In genomic region chrX:107574054-107574683, GRCh38 we compare ENCODE assay signal across 14 cellular contexts. TPM values are rescaled to one million over a fixed set of nuclear protein-coding genes. Genes with fewer than 3 reads are reported as not detected.
DNase-seq lines count a peak whose midpoint lies in the region; ATAC-seq and TF ChIP-seq lines count a peak whose summit lies in the region.
"Had no signal": no experiment of that assay in that cellular context is flagged by ENCODE, and none has a peak within 500 bp of the region (broad histone marks: within the 10 kb centered on the region; RNA-seq: fewer than 3 reads in every experiment).

No MANE protein-coding gene starts in this region.

- no peak overlapping the region for H3K27ac Mint-ChIP-seq in activated T-helper 17 cell treated with anti-CD3 and anti-CD28 coated beads, Interleukin-2, amount 50 U/mL, for 72 hours

- H3K4me1 ChIP-seq in GM23248 (ENCODE audit: insufficient read depth), result peaks cover 34% of the 10 kb centered on the region
- H3K4me1 ChIP-seq: uterus had no signal

- no peaks in the 10 kb centered on the region for H3K36me3 ChIP-seq in GM23248 (ENCODE audit: low read depth)
- H3K36me3 ChIP-seq: neutrophil, uterus had no signal

- peak overlapping the region; percentile 73 for H3K9ac ChIP-seq in GM23248

- no peak overlapping the region for H3K4me3 Mint-ChIP-seq in activated T-helper 17 cell treated with anti-CD3 and anti-CD28 coated beads, Interleukin-2, amount 50 U/mL, for 72 hours

- TF ChIP-seq POLR2A in GM18505 (IDR thresholded peaks at IDR 0.05; ENCODE audit: borderline replicate concordance, extremely low read depth, insufficient read depth, insufficient read length), result no peak

- H3K27ac ChIP-seq in GM23248, result peak overlapping the region; percentile 98
- H3K27ac ChIP-seq: neutrophil, uterus had no signal

- H3F3A ChIP-seq in GM23248 (ENCODE audit: insufficient read depth), result peaks cover 31% of the 10 kb centered on the region

- H3K9me3 Mint-ChIP-seq in activated T-helper 17 cell treated with anti-CD3 and anti-CD28 coated beads, Interleukin-2, amount 50 U/mL, for 72 hours, result no peaks in the 10 kb centered on the region

- no peaks in the 10 kb centered on the region for H3K27me3 ChIP-seq in GM23248 (replicated peaks; ENCODE audit: insufficient read depth)
- H3K27me3 ChIP-seq: neutrophil, uterus had no signal

- H3K4me1 Mint-ChIP-seq in activated T-helper 17 cell treated with anti-CD3 and anti-CD28 coated beads, Interleukin-2, amount 50 U/mL, for 72 hours, result no peaks in the 10 kb centered on the region

- no peak for TF ChIP-seq CTCF in fibroblast of villous mesenchyme (IDR thresholded peaks at IDR 0.05; ENCODE audit: insufficient read depth, low read depth, low read length)

- in situ Hi-C loops in GM23248 (cut with MboI), result no loop called here

- H2AFZ ChIP-seq in GM23248, result no peak overlapping the region

- H3K4me2 ChIP-seq in GM23248 (ENCODE audit: unreplicated experiment), result peak overlapping the region; percentile 70

- 60 to 62% methylated on average over 3 of the region's 3 CpGs for WGBS in GM23248 (ENCODE audit: low coverage in 1 of 2, low lambda C conversion rate in 2 of 2, missing lambda C conversion rate in 2 of 2), 2 experiments

- H3K79me2 ChIP-seq in GM23248 (ENCODE audit: insufficient read depth), result no peaks in the 10 kb centered on the region

- DNase-seq in A172 (ENCODE audit: low spot score) (peak; percentile 8), GM23248 (peak; percentile 81), fibroblast of villous mesenchyme (ENCODE audit: low read depth) (peak; percentile 87), NCI-H345 (lab: John Stamatoyannopoulos, UW) (no peak)
- DNase-seq: activated CD4-positive, alpha-beta T cell treated with anti-CD3 and anti-CD28 coated beads for 4 hours; left cardiac atrium; NCI-H1694 treated with DMSO at 0.1 percent for 48 hours; T-helper 1 cell; uterus had no signal

- no peaks in the 10 kb centered on the region for H3K9me3 ChIP-seq in GM23248 (ENCODE audit: low read depth)
- H3K9me3 ChIP-seq: neutrophil, uterus had no signal

- H3K4me3 ChIP-seq in GM23248, result no peak overlapping the region; the same call in 1 of the 2 replicates
- no peak overlapping the region for H3K4me3 ChIP-seq in fibroblast of villous mesenchyme (ENCODE audit: low read depth, low read length)
- H3K4me3 ChIP-seq: uterus had no signal

- H3K27me3 Mint-ChIP-seq in activated T-helper 17 cell treated with anti-CD3 and anti-CD28 coated beads, Interleukin-2, amount 50 U/mL, for 72 hours, result no peaks in the 10 kb centered on the region

- no peaks in the 10 kb centered on the region for H4K20me1 ChIP-seq in GM23248 (ENCODE audit: insufficient read depth)

- no peaks in the 10 kb centered on the region for H3K9me2 ChIP-seq in GM23248 (ENCODE audit: insufficient read depth)

- H3K36me3 Mint-ChIP-seq in activated T-helper 17 cell treated with anti-CD3 and anti-CD28 coated beads, Interleukin-2, amount 50 U/mL, for 72 hours (ENCODE audit: low read depth), result no peaks in the 10 kb centered on the region

- peak; percentile 20 for ATAC-seq in activated T-helper 17 cell treated with anti-CD3 and anti-CD28 coated beads, Interleukin-2, amount 50 U/mL, for 72 hours (replicated peaks)
- ATAC-seq in GM21619 (IDR thresholded peaks at IDR 0.05; ENCODE audit: unreplicated experiment), result no peak
- ATAC-seq in GM18505 (IDR thresholded peaks at IDR 0.05; ENCODE audit: unreplicated experiment), result no peak
- no peak for ATAC-seq in HG03196 (IDR thresholded peaks at IDR 0.05; ENCODE audit: unreplicated experiment)
- ATAC-seq: left cardiac atrium had no signal

RNA-seq across cellular contexts. Expression of gene PRPS1, which starts 54.1 kb away (rescaled TPM):
- 35.2 and 36.5 TPM in 2 replicates for total RNA-seq in A172 (2014; rRNA removed; shearing (Covaris generic))
- total RNA-seq in GM23248 (2014; rRNA removed; shearing (Covaris generic)), result 76.7 and 96.9 TPM in 2 replicates
- 87.7 and 92.1 TPM in 2 replicates for polyA plus RNA-seq in GM23248 (2016; fragmentation: Nextera tagmentation; extraction: Ambion mirVana)
- 100 to 1,000 TPM in 1 of 2 donors, 10 to 100 TPM in 1; 58.6 to 107 TPM for total RNA-seq in activated T-helper 17 cell treated with anti-CD3 and anti-CD28 coated beads, Interleukin-2, amount 50 U/mL, for 72 hours
- total RNA-seq in fibroblast of villous mesenchyme, result 34.1 and 76.9 TPM in 2 replicates
